Comparison of ENCODE assay signal across 10 cellular contexts in the genomic region with DNA sequence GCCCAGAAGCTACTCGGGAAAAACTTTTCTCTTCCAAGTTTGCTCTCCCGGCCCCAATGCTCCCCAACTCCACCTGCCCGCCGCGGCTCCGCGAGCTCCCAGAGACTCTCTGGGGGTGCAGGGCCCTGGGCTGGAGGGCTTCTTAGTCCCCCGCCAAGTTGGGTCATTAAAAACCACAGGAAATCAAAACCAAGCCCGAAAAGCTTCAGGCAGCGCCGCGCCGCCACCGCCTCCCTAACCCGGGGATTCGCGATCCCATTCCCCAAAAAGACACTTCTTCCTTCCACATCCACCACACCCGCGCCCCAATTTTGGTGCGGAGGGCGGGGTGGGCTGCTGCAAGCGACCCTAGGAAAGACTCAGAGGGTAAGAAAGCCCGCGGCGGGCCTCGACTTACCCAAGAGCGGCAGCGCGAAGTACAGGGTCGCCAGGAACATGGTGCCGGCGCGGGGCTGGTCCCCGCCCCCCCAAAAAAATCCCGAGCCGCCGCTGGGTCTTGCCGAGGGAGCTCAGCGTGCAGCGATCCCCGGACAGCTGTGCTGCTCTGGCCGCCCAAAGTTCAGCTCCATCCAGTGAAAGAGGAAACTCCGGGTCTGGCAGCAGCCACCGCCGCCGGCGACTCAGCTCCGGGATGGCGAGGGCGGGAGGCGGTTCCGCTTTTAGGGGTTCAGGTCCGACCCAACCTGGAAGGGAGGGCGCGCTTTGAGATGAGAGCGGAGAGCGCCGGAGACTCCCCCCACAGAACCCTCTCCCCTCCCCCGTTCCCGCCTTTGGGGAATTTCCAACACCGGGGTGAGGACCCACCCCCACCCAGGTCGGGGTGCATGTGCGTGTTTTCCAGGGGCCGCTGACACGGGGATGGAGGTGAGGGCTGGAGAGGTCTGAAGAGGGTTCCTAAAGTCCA. TPM values are rescaled to one million over a fixed set of nuclear protein-coding genes. Genes with fewer than 3 reads are reported as not detected.
DNase-seq lines count a peak whose midpoint lies in the region; ATAC-seq and TF ChIP-seq lines count a peak whose summit lies in the region.
"Had no signal": no experiment of that assay in that cellular context is flagged by ENCODE, and none has a peak within 500 bp of the region (broad histone marks: within the 10 kb centered on the region; RNA-seq: fewer than 3 reads in every experiment).

No MANE protein-coding gene starts in this region.

- H3K36me3 Mint-ChIP-seq in activated T-helper 2 cell treated with anti-CD3 and anti-CD28 coated beads, Interferon-gamma antibody, Interleukin-2, Interleukin-4, amounts not matched to agents 10 μg/mL and 5 μg/mL and 100 μg/mL, durations not matched to agents 14 hours and 24 hours and 36 hours (ENCODE audit: low read depth), result no peaks in the 10 kb centered on the region

- H3K36me3 ChIP-seq in BJ (ENCODE audit: control insufficient read depth, insufficient read depth, low read length) (no peaks in the 10 kb centered on the region), neuron (ENCODE audit: insufficient read depth, low read length) (peaks cover 18% of the 10 kb centered on the region)
- H3K36me3 ChIP-seq in effector memory CD4-positive, alpha-beta T cell (ENCODE audit: control insufficient read depth, insufficient read depth, low read length), result no peaks in the 10 kb centered on the region

- peaks cover 8% of the 10 kb centered on the region for H3K27me3 ChIP-seq in BJ (ENCODE audit: control insufficient read depth, insufficient read depth, low read length)
- no peaks in the 10 kb centered on the region for H3K27me3 ChIP-seq in neuron (ENCODE audit: insufficient read depth, low read length)
- H3K27me3 ChIP-seq in effector memory CD4-positive, alpha-beta T cell (replicated peaks; ENCODE audit: control insufficient read depth, insufficient read depth, low read length, poor library complexity, severe bottlenecking), result peaks cover 17% of the 10 kb centered on the region

- H2AFZ ChIP-seq in neuron (ENCODE audit: low read depth, low read length), result peak overlapping the region; percentile 87

- H3K27me3 Mint-ChIP-seq in activated T-helper 2 cell treated with anti-CD3 and anti-CD28 coated beads, Interferon-gamma antibody, Interleukin-2, Interleukin-4, amounts not matched to agents 10 μg/mL and 5 μg/mL and 100 μg/mL, durations not matched to agents 14 hours and 24 hours and 36 hours (ENCODE audit: low read depth), result peaks cover 59% of the 10 kb centered on the region

- CTCF ChIA-PET in BJ (lab: Yijun Ruan, JAX), result interaction anchor here (0.9 to 2.6 kb wide), 7 partner anchors 9 to 472 kb away, joined by 3 to 11 read pairs (median 3); no protein-coding TSS in a partner anchor

- H3K27ac ChIP-seq in effector memory CD4-positive, alpha-beta T cell (ENCODE audit: insufficient read depth, low read length, poor library complexity, severe bottlenecking), result no peak overlapping the region
- H3K27ac ChIP-seq: epithelial cell of prostate had no signal

- H3K27ac Mint-ChIP-seq in activated T-helper 2 cell treated with anti-CD3 and anti-CD28 coated beads, Interferon-gamma antibody, Interleukin-2, Interleukin-4, amounts not matched to agents 10 μg/mL and 5 μg/mL and 100 μg/mL, durations not matched to agents 14 hours and 24 hours and 36 hours, result no peak overlapping the region

- no peak overlapping the region for H3K4me3 Mint-ChIP-seq in activated T-helper 2 cell treated with anti-CD3 and anti-CD28 coated beads, Interferon-gamma antibody, Interleukin-2, Interleukin-4, amounts not matched to agents 10 μg/mL and 5 μg/mL and 100 μg/mL, durations not matched to agents 14 hours and 24 hours and 36 hours (ENCODE audit: low read depth)

- H3K4me1 ChIP-seq in neuron (ENCODE audit: insufficient read depth, low read length), result peaks cover 17% of the 10 kb centered on the region
- no peaks in the 10 kb centered on the region for H3K4me1 ChIP-seq in effector memory CD4-positive, alpha-beta T cell (ENCODE audit: control insufficient read depth, insufficient read depth, low read length, poor library complexity, severe bottlenecking)

- H3K4me1 Mint-ChIP-seq in activated T-helper 2 cell treated with anti-CD3 and anti-CD28 coated beads, Interferon-gamma antibody, Interleukin-2, Interleukin-4, amounts not matched to agents 10 μg/mL and 5 μg/mL and 100 μg/mL, durations not matched to agents 14 hours and 24 hours and 36 hours (ENCODE audit: low read depth), result peaks cover 6% of the 10 kb centered on the region

- POLR2A ChIA-PET in BJ (lab: Charles Lee), result interaction anchor here (0.6 kb wide), 1 partner anchor 627 kb away, joined by 4 read pairs; no protein-coding TSS in a partner anchor

- H3K4me3 ChIP-seq in BJ (ENCODE audit: low read depth, low read length) (peak overlapping the region; percentile 60), fibroblast of mammary gland (ENCODE audit: control insufficient read depth, low read depth, low read length) (peak overlapping the region; percentile 29), neuron (ENCODE audit: low read length) (peak overlapping the region; percentile 61)
- H3K4me3 ChIP-seq in effector memory CD4-positive, alpha-beta T cell (ENCODE audit: insufficient read depth, low read depth, low read length, poor library complexity, severe bottlenecking), result no peak overlapping the region

- no peaks in the 10 kb centered on the region for H3K9me3 Mint-ChIP-seq in activated T-helper 2 cell treated with anti-CD3 and anti-CD28 coated beads, Interferon-gamma antibody, Interleukin-2, Interleukin-4, amounts not matched to agents 10 μg/mL and 5 μg/mL and 100 μg/mL, durations not matched to agents 14 hours and 24 hours and 36 hours

- no peak for ATAC-seq in GM18519 (IDR thresholded peaks at IDR 0.05; ENCODE audit: low FRiP score, unreplicated experiment)

- no peaks in the 10 kb centered on the region for H3K9me3 ChIP-seq in neuron (ENCODE audit: low read length)
- H3K9me3 ChIP-seq in effector memory CD4-positive, alpha-beta T cell (ENCODE audit: control insufficient read depth, low read length), result no peaks in the 10 kb centered on the region

- DNase-seq in BJ (ENCODE audit: low read depth) (no peak), HuH-7.5 (ENCODE audit: low spot score) (peak; percentile 79), fibroblast of mammary gland (ENCODE audit: low read depth) (no peak), NCI-H2029 (lab: John Stamatoyannopoulos, UW) (no peak)
- DNase-seq in activated T-helper 2 cell treated with anti-CD3 and anti-CD28 coated beads, Interferon-gamma antibody, Interleukin-2, Interleukin-4, amounts not matched to agents 10 μg/mL and 5 μg/mL and 100 μg/mL, durations not matched to agents 14 hours and 24 hours and 36 hours (ENCODE audit: low spot score), result no peak
- no peak for DNase-seq in effector memory CD4-positive, alpha-beta T cell

- TF ChIP-seq CTCF in BJ (IDR thresholded peaks at IDR 0.05; ENCODE audit: insufficient read depth, low read depth, low read length), result no peak
- no peak for TF ChIP-seq CTCF in fibroblast of mammary gland (conservative IDR thresholded peaks at IDR 0.05; ENCODE audit: control insufficient read depth, insufficient read depth, low read depth, low read length)

- intact Hi-C loops in activated T-helper 2 cell treated with anti-CD3 and anti-CD28 coated beads, Interferon-gamma antibody, Interleukin-2, Interleukin-4, amounts not matched to agents 10 μg/mL and 5 μg/mL and 100 μg/mL, durations not matched to agents 14 hours and 24 hours and 36 hours (cut with micrococcal nuclease), result loop anchor here (5.0 to 10.0 kb wide), 2 partner anchors 863 to 1275 kb away; a partner anchor contains a TSS

RNA-seq across cellular contexts. Expression of a gene that starts 1.2 kb away (rescaled TPM):
- 25.9 and 41.6 TPM in 2 replicates for polyA plus RNA-seq in BJ (2011; rRNA removed)
- 16.5 and 16.9 TPM in 2 replicates for polyA minus RNA-seq in BJ (2011; rRNA and poly(A)+ RNA removed)
- not detected in 2 replicates for total RNA-seq in activated T-helper 2 cell treated with anti-CD3 and anti-CD28 coated beads, Interferon-gamma antibody, Interleukin-2, Interleukin-4, amounts not matched to agents 10 μg/mL and 5 μg/mL and 100 μg/mL, durations not matched to agents 14 hours and 24 hours and 36 hours

RNA-seq across cellular contexts. Expression of a gene that starts 52.4 kb away (rescaled TPM):
- not detected in 2 replicates for polyA plus RNA-seq in BJ (2011; rRNA removed)
- polyA minus RNA-seq in BJ (2011; rRNA and poly(A)+ RNA removed), result not detected in 2 replicates
- not detected in 2 replicates for total RNA-seq in activated T-helper 2 cell treated with anti-CD3 and anti-CD28 coated beads, Interferon-gamma antibody, Interleukin-2, Interleukin-4, amounts not matched to agents 10 μg/mL and 5 μg/mL and 100 μg/mL, durations not matched to agents 14 hours and 24 hours and 36 hours
- total RNA-seq: temporal lobe had no signal
